11 cellular contexts compared by ENCODE assay signal in the genomic region with DNA sequence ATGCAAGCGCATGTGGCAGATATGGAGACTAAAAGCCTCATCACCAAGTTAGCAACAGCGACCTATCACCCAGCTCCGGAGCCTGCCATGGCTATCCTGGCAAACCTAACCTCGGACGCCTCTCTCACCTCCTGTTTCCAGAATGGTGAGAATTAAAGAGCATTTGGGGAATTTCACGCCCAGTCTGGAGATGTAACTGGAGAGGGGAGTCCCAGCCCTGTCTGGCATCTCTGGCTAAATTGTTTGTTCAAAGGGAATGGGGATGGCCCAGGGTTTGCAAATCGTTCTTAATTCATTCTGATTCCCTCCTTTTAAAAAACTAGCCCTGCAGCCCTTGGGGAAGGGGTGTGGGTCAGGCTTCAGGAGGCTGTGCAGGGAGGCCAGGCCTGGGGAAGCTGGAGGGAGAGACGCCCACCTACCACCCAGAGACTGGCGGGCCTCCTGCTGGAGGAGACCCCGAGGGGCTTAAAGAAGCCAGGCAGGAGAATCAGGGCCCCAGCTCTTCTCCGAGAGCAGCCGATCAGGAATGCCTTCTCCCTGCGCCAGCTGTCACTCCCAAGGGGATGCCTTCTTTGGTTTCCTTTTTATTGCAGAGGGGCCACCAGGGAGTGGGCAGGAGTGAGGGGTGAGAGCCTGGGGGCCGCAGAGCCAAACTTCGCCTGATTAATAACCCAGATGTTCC. TPM values are rescaled to one million over a fixed set of nuclear protein-coding genes. Genes with fewer than 3 reads are reported as not detected.
A peak's percentile ranks its signal among the peaks of the same experiment; 100 is the strongest.
DNase-seq lines count a peak whose midpoint lies in the region; ATAC-seq and TF ChIP-seq lines count a peak whose summit lies in the region.
"Had no signal": no experiment of that assay in that cellular context is flagged by ENCODE, and none has a peak within 500 bp of the region (broad histone marks: within the 10 kb centered on the region; RNA-seq: fewer than 3 reads in every experiment).

No MANE protein-coding gene starts in this region.

- DNase-seq in left ventricle myocardium inferior (no peak), Right ventricle myocardium inferior (ENCODE audit: missing footprints) (no peak), NCI-H1930 (lab: John Stamatoyannopoulos, UW) (no peak), hippocampal formation (lab: John Stamatoyannopoulos, UW) (no peak), occipital lobe (lab: John Stamatoyannopoulos, UW) (no peak)
- no peak for DNase-seq in naive thymus-derived CD8-positive, alpha-beta T cell
- DNase-seq: NCI-H446 treated with DMSO at 0.1 percent for 48 hours had no signal

- H3K36me3 Mint-ChIP-seq in naive thymus-derived CD8-positive, alpha-beta T cell = no peaks in the 10 kb centered on the region
- H3K36me3 Mint-ChIP-seq: CD4-positive, CD25-positive, alpha-beta regulatory T cell had no signal

- H3K4me1 Mint-ChIP-seq in naive thymus-derived CD8-positive, alpha-beta T cell = peaks cover 0 to 2% (median under 1%) of the 10 kb centered on the region in 4 donors

- peaks cover 3 to 46% (median 26%) of the 10 kb centered on the region in 5 donors for H3K27me3 Mint-ChIP-seq in naive thymus-derived CD8-positive, alpha-beta T cell
- H3K27me3 Mint-ChIP-seq: CD4-positive, CD25-positive, alpha-beta regulatory T cell had no signal

- H3K4me3 Mint-ChIP-seq in naive thymus-derived CD8-positive, alpha-beta T cell = peak overlapping the region in 9 of 10 donors; percentile 3 to 67 (median 49)

- whole genome bisulfite sequencing in ectodermal cell, 2 experiments = 53 to 59% methylated on average over 15 of the region's 15 CpGs
- 60% methylated on average over 15 of the region's 15 CpGs for WGBS in urinary bladder

- H3K9me3 Mint-ChIP-seq in naive thymus-derived CD8-positive, alpha-beta T cell = no peaks in the 10 kb centered on the region
- H3K9me3 Mint-ChIP-seq: activated T-cell treated with anti-CD3 and anti-CD28 coated beads, Interleukin-2, amount 50 U/mL, for 24 hours had no signal

- TF ChIP-seq CTCF in left ventricle myocardium inferior (IDR thresholded peaks at IDR 0.05; ENCODE audit: borderline replicate concordance) = no peak

- intact Hi-C loops in left ventricle myocardium inferior (cut with micrococcal nuclease) (no loop called here), Right ventricle myocardium inferior (cut with DNase I) (loop anchor here (5.0 to 10.0 kb wide), 3 partner anchors 97 to 466 kb away; no protein-coding TSS in a partner anchor)

- H3K9me3 ChIP-seq in left ventricle myocardium inferior (replicated peaks) (no peaks in the 10 kb centered on the region), ectodermal cell (ENCODE audit: control insufficient read depth, low read length) (no peaks in the 10 kb centered on the region)

- peak overlapping the region; percentile 89 for H3K27ac ChIP-seq in left ventricle myocardium inferior (replicated peaks)
- H3K27ac ChIP-seq in ectodermal cell (ENCODE audit: insufficient read depth, low read depth, low read length, poor library complexity, severe bottlenecking) = peak overlapping the region; percentile 11
- peak overlapping the region; percentile 30 for H3K27ac ChIP-seq in urinary bladder (ENCODE audit: low read depth)

- POLR2A ChIA-PET in naive thymus-derived CD8-positive, alpha-beta T cell (lab: Charles Lee) = no interaction called here

- H3K36me3 ChIP-seq in left ventricle myocardium inferior = no peaks in the 10 kb centered on the region
- no peaks in the 10 kb centered on the region for H3K36me3 ChIP-seq in ectodermal cell (ENCODE audit: control insufficient read depth, insufficient read depth, low read length)
- no peaks in the 10 kb centered on the region for H3K36me3 ChIP-seq in urinary bladder (ENCODE audit: insufficient read depth)

- peaks cover 41% of the 10 kb centered on the region for H3K27me3 ChIP-seq in left ventricle myocardium inferior (ENCODE audit: low read depth)
- H3K27me3 ChIP-seq in ectodermal cell (ENCODE audit: control insufficient read depth, insufficient read depth, low read length, poor library complexity, severe bottlenecking) = peaks cover 19% of the 10 kb centered on the region

- H3K4me1 ChIP-seq in left ventricle myocardium inferior = peaks cover 32% of the 10 kb centered on the region
- peaks cover 35% of the 10 kb centered on the region for H3K4me1 ChIP-seq in ectodermal cell (ENCODE audit: control insufficient read depth, insufficient read depth, low read length)
- H3K4me1 ChIP-seq in urinary bladder (ENCODE audit: insufficient read depth) = no peaks in the 10 kb centered on the region

- peak overlapping the region; percentile 80 for H3K4me3 ChIP-seq in left ventricle myocardium inferior
- H3K4me3 ChIP-seq in ectodermal cell (ENCODE audit: insufficient read depth, low read depth, low read length) = peak overlapping the region; percentile 65
- H3K4me3 ChIP-seq in urinary bladder (ENCODE audit: low read depth, low read length) = no peak overlapping the region

- no peak for ATAC-seq in Right ventricle myocardium inferior
- ATAC-seq in naive thymus-derived CD8-positive, alpha-beta T cell = no peak

- H3K27ac Mint-ChIP-seq in naive thymus-derived CD8-positive, alpha-beta T cell = no peak overlapping the region
- H3K27ac Mint-ChIP-seq: activated T-cell treated with anti-CD3 and anti-CD28 coated beads, Interleukin-2, amount 50 U/mL, for 24 hours; CD4-positive, CD25-positive, alpha-beta regulatory T cell had no signal

RNA-seq across cellular contexts. Expression of a gene that starts 1.0 kb away (rescaled TPM):
- total RNA-seq in left ventricle myocardium inferior = 13.9 TPM
- total RNA-seq in Right ventricle myocardium inferior = 18.7 TPM
- polyA plus RNA-seq in ectodermal cell (2013, experiment 1 of 4) = 32.1 TPM
- polyA plus RNA-seq in ectodermal cell (2013, experiment 2 of 4) = 29.5 TPM
- 23.5 TPM for polyA plus RNA-seq in ectodermal cell (2013, experiment 3 of 4)
- polyA plus RNA-seq in ectodermal cell (2013, experiment 4 of 4) = 23.9 TPM
- under 1 TPM in 1 of 2 experiments, not detected in 1; 0.26 TPM for total RNA-seq in naive thymus-derived CD8-positive, alpha-beta T cell
- polyA plus RNA-seq in naive thymus-derived CD8-positive, alpha-beta T cell = not detected
- total RNA-seq in urinary bladder = 622 TPM
- polyA plus RNA-seq in urinary bladder = 68.5 TPM
- 4.5 TPM for total RNA-seq in occipital lobe

Comparison
In these comparisons a context has a peak if more than half of its experiments do, and no peak if none do; other contexts are left out.
1. H3K27ac ChIP-seq: peak in every context shown above with its lines; median percentile 89 in left ventricle myocardium inferior; 30 in urinary bladder; 11 in ectodermal cell.
2. RNA of a gene that starts 1.0 kb away (total RNA-seq): 622 TPM in urinary bladder (single experiment); 18.7 TPM in Right ventricle myocardium inferior (single experiment), 13.9 TPM in left ventricle myocardium inferior (single experiment), 4.5 TPM in occipital lobe (single experiment) and 0.26 TPM in naive thymus-derived CD8-positive, alpha-beta T cell; every median in the first group is over 10 times any median in the second.